In genomic region chr6:36865835-36866234, GRCh38 we compare ENCODE assay signal across 25 cellular contexts. TPM values are rescaled to one million over a fixed set of nuclear protein-coding genes. Genes with fewer than 3 reads are reported as not detected.
DNase-seq lines count a peak whose midpoint lies in the region; ATAC-seq, FAIRE-seq and TF ChIP-seq lines count a peak whose summit lies in the region.
"Had no signal": no experiment of that assay in that cellular context is flagged by ENCODE, and none has a peak within 500 bp of the region (broad histone marks: within the 10 kb centered on the region; RNA-seq: fewer than 3 reads in every experiment).

No MANE protein-coding gene starts in this region.

- no TSS peak for BruUV-seq in endothelial cell of umbilical vein (replicated peaks; lab: Mats Ljungman, UMichigan)

- CTCF ChIA-PET in CD4-positive, alpha-beta memory T cell (lab: Charles Lee; ENCODE audit: partially characterized antibody) = interaction anchor here (1.9 to 4.1 kb wide), 3 partner anchors 9 to 98 kb away, joined by 4 to 20 read pairs (median 9); partner anchors contain the start of gene PPIL1
- CTCF ChIA-PET in T-cell (lab: Charles Lee) = no interaction called here
- CTCF ChIA-PET in endothelial cell of umbilical vein (lab: Charles Lee) = interaction anchor here (1.4 to 3.5 kb wide), 4 partner anchors 9 to 152 kb away, joined by 4 to 17 read pairs (median 11); partner anchors contain the start of genes C6orf89 and PPIL1
- CTCF ChIA-PET in HEK293T (lab: Yijun Ruan, JAX) = no interaction called here

- no peak overlapping the region for H3K27ac ChIP-seq in CD4-positive, alpha-beta memory T cell (ENCODE audit: low read depth, low read length)
- H3K27ac ChIP-seq in endothelial cell of umbilical vein (ENCODE audit: insufficient read depth, low read depth, low read length) = no peak overlapping the region
- H3K27ac ChIP-seq: BLaER1 treated with 17β-estradiol and CSF1 and Interleukin-3, amounts not matched to agents 10 nM and 100 nM; KMS-11; prostate gland; RWPE1; transverse colon had no signal

- POLR2A ChIA-PET in CD4-positive, alpha-beta memory T cell (lab: Charles Lee; ENCODE audit: partially characterized antibody) = interaction anchor here (1.0 to 5.1 kb wide), 2 partner anchors 9 to 20 kb away, joined by 3 to 22 read pairs; partner anchors contain the start of genes C6orf89 and PPIL1
- POLR2A ChIA-PET in T-cell (lab: Charles Lee) (no interaction called here), endothelial cell of umbilical vein (lab: Charles Lee) (no interaction called here), HEK293T (lab: Yijun Ruan, JAX) (interaction anchor here (3.2 kb wide), 1 partner anchor 9 kb away, joined by 29 read pairs; the partner anchor contains the start of gene PPIL1)

- no peaks in the 10 kb centered on the region for H3K9me3 ChIP-seq in CD4-positive, alpha-beta memory T cell (ENCODE audit: control insufficient read depth in 1 of 2, low read length in 2 of 2)
- no peaks in the 10 kb centered on the region for H3K9me3 ChIP-seq in endothelial cell of umbilical vein (replicated peaks; ENCODE audit: control insufficient read depth, insufficient read depth, low read length)
- H3K9me3 ChIP-seq: BLaER1 treated with 17β-estradiol and CSF1 and Interleukin-3, amounts not matched to agents 10 nM and 100 nM; prostate gland; transverse colon had no signal

- H3K27me3 Mint-ChIP-seq in activated T-cell treated with anti-CD3 and anti-CD28 coated beads, Interleukin-2, amount 50 U/mL, for 24 hours = no peaks in the 10 kb centered on the region
- no peaks in the 10 kb centered on the region for H3K27me3 Mint-ChIP-seq in CD4-positive, alpha-beta memory T cell
- H3K27me3 Mint-ChIP-seq in T-cell = no peaks in the 10 kb centered on the region
- H3K27me3 Mint-ChIP-seq: activated B cell treated with CpG ODN at 0.5 μM for 24 hours; activated CD8-positive, alpha-beta memory T cell treated with anti-CD3 and anti-CD28 coated beads, Interleukin-2, amount 10 ng/mL, durations not matched to agents 7 days and 5 days had no signal

- H3K36me3 Mint-ChIP-seq in activated T-cell treated with anti-CD3 and anti-CD28 coated beads, Interleukin-2, amount 50 U/mL, for 24 hours (ENCODE audit: low read depth) = peaks cover 92% of the 10 kb centered on the region
- H3K36me3 Mint-ChIP-seq in CD4-positive, alpha-beta memory T cell = peaks cover 65 to 72% of the 10 kb centered on the region in 2 donors
- H3K36me3 Mint-ChIP-seq in T-cell = peaks cover 64% of the 10 kb centered on the region

- peaks cover 6% of the 10 kb centered on the region for H3K36me3 ChIP-seq in CD4-positive, alpha-beta memory T cell (ENCODE audit: insufficient read depth, low read length)
- peaks cover 4 to 6% of the 10 kb centered on the region in 2 experiments for H3K36me3 ChIP-seq in endothelial cell of umbilical vein (ENCODE audit: control insufficient read depth in 2 of 2, extremely low read depth in 1 of 2, insufficient read depth in 2 of 2, low read length in 2 of 2)
- H3K36me3 ChIP-seq: prostate gland had no signal

- H3K9me3 Mint-ChIP-seq in activated T-cell treated with anti-CD3 and anti-CD28 coated beads, Interleukin-2, amount 50 U/mL, for 24 hours = no peaks in the 10 kb centered on the region
- no peaks in the 10 kb centered on the region for H3K9me3 Mint-ChIP-seq in CD4-positive, alpha-beta memory T cell
- no peaks in the 10 kb centered on the region for H3K9me3 Mint-ChIP-seq in T-cell
- H3K9me3 Mint-ChIP-seq: activated B cell treated with CpG ODN at 0.5 μM for 24 hours had no signal

- ATAC-seq in T-cell (replicated peaks in 1 of 4) (peak; percentile 38 to 61 (median 50)), HG02678 (IDR thresholded peaks at IDR 0.05; ENCODE audit: unreplicated experiment) (no peak)
- ATAC-seq: activated CD8-positive, alpha-beta memory T cell treated with anti-CD3 and anti-CD28 coated beads, Interleukin-2, amount 10 ng/mL, durations not matched to agents 7 days and 5 days had no signal

- H3K4me2 ChIP-seq in endothelial cell of umbilical vein (ENCODE audit: insufficient read depth, low read length) = peak overlapping the region; percentile 14
- H3K4me2 ChIP-seq: BLaER1 treated with 17β-estradiol and CSF1 and Interleukin-3, amounts not matched to agents 10 nM and 100 nM; KMS-11 had no signal

- H3K27ac Mint-ChIP-seq in activated T-cell treated with anti-CD3 and anti-CD28 coated beads, Interleukin-2, amount 50 U/mL, for 24 hours = peak overlapping the region; percentile 68
- H3K27ac Mint-ChIP-seq in CD4-positive, alpha-beta memory T cell = peak overlapping the region in 4 of 7 donors; percentile 20 to 85 (median 50)
- H3K27ac Mint-ChIP-seq in T-cell = peak overlapping the region in 1 of 2 donors; percentile 50
- H3K27ac Mint-ChIP-seq: activated B cell treated with CpG ODN at 0.5 μM for 24 hours; activated CD8-positive, alpha-beta memory T cell treated with anti-CD3 and anti-CD28 coated beads, Interleukin-2, amount 10 ng/mL, durations not matched to agents 7 days and 5 days had no signal

- peaks cover 41% of the 10 kb centered on the region for H3K79me2 ChIP-seq in endothelial cell of umbilical vein (ENCODE audit: control insufficient read depth, insufficient read depth, low read length)

- intact Hi-C loops in CD4-positive, alpha-beta memory T cell (cut with micrococcal nuclease) = no loop called here
- intact Hi-C loops in endothelial cell of umbilical vein (cut with micrococcal nuclease) = no loop called here

- peaks cover 16% of the 10 kb centered on the region for H3K4me1 ChIP-seq in CD4-positive, alpha-beta memory T cell (ENCODE audit: insufficient read depth, low read length)
- peaks cover 8% of the 10 kb centered on the region for H3K4me1 ChIP-seq in endothelial cell of umbilical vein (ENCODE audit: control insufficient read depth, extremely low read depth, insufficient read depth, low read length)
- H3K4me1 ChIP-seq: prostate gland, transverse colon had no signal

- no peaks in the 10 kb centered on the region for H3K27me3 ChIP-seq in CD4-positive, alpha-beta memory T cell (ENCODE audit: insufficient read depth, low read length)
- no peaks in the 10 kb centered on the region for H3K27me3 ChIP-seq in endothelial cell of umbilical vein (ENCODE audit: control insufficient read depth in 2 of 2, insufficient read depth in 2 of 2, low read length in 2 of 2)
- H3K27me3 ChIP-seq: BLaER1 treated with 17β-estradiol and CSF1 and Interleukin-3, amounts not matched to agents 10 nM and 100 nM; transverse colon had no signal

- H2AFZ ChIP-seq in endothelial cell of umbilical vein (ENCODE audit: low read depth, low read length) = no peak overlapping the region

- dilution Hi-C loops in endothelial cell of umbilical vein (cut with MboI; ENCODE audit: extremely low pct_ligation_motif_present, low sequenced_read_pairs) = no loop called here

- TF ChIP-seq POLR2A in endothelial cell of umbilical vein (IDR thresholded peaks at IDR 0.05; ENCODE audit: low read depth, low read length) = no peak

- FAIRE-seq in endothelial cell of umbilical vein (lab: Jason Lieb, UNC) = no peak
- no peak for FAIRE-seq in D721Med (lab: Jason Lieb, UNC)
- FAIRE-seq: bronchial epithelial cell, H1, kidney had no signal

- no peak overlapping the region for H3K4me3 ChIP-seq in CD4-positive, alpha-beta memory T cell (ENCODE audit: low read length in 2 of 2)
- H3K4me3 ChIP-seq in endothelial cell of umbilical vein (replicated peaks in 1 of 3; ENCODE audit: insufficient read depth in 1 of 3, low read depth in 1 of 3, low read length in 3 of 3) = no peak overlapping the region
- H3K4me3 ChIP-seq: BLaER1 treated with 17β-estradiol and CSF1 and Interleukin-3, amounts not matched to agents 10 nM and 100 nM; prostate gland; transverse colon had no signal

- TF ChIP-seq CTCF in endothelial cell of umbilical vein (IDR thresholded peaks at IDR 0.05; ENCODE audit: extremely low read depth in 1 of 2, insufficient read depth in 1 of 2, low read depth in 1 of 2, low read length in 2 of 2) (no peak), D721Med (IDR thresholded peaks at IDR 0.05; ENCODE audit: insufficient read depth, missing control alignments) (no peak)

- no peak overlapping the region for H3K4me3 Mint-ChIP-seq in activated T-cell treated with anti-CD3 and anti-CD28 coated beads, Interleukin-2, amount 50 U/mL, for 24 hours
- H3K4me3 Mint-ChIP-seq in CD4-positive, alpha-beta memory T cell = peak overlapping the region in 1 of 8 donors; percentile 66
- H3K4me3 Mint-ChIP-seq in T-cell = no peak overlapping the region
- H3K4me3 Mint-ChIP-seq: activated B cell treated with CpG ODN at 0.5 μM for 24 hours; activated CD8-positive, alpha-beta memory T cell treated with anti-CD3 and anti-CD28 coated beads, Interleukin-2, amount 10 ng/mL, durations not matched to agents 7 days and 5 days had no signal

- H4K20me1 ChIP-seq in endothelial cell of umbilical vein (replicated peaks; ENCODE audit: control insufficient read depth, extremely low read depth, insufficient read depth, low read length) = no peaks in the 10 kb centered on the region

- no peak overlapping the region for H3K9ac ChIP-seq in endothelial cell of umbilical vein (replicated peaks; ENCODE audit: extremely low read depth, insufficient read depth, low read length)
- H3K9ac ChIP-seq: BLaER1 treated with 17β-estradiol and CSF1 and Interleukin-3, amounts not matched to agents 10 nM and 100 nM; KMS-11 had no signal

- peaks cover 76% of the 10 kb centered on the region for H3K4me1 Mint-ChIP-seq in activated T-cell treated with anti-CD3 and anti-CD28 coated beads, Interleukin-2, amount 50 U/mL, for 24 hours (ENCODE audit: low read depth)
- peaks cover 30 to 60% (median 38%) of the 10 kb centered on the region in 4 donors for H3K4me1 Mint-ChIP-seq in CD4-positive, alpha-beta memory T cell
- H3K4me1 Mint-ChIP-seq in T-cell = peaks cover 54 to 62% (median 55%) of the 10 kb centered on the region in 3 donors

- no peak for DNase-seq in activated T-cell treated with anti-CD3 and anti-CD28 coated beads, Interleukin-2, amount 50 U/mL, for 24 hours
- DNase-seq in activated T-cell treated with anti-CD3 and anti-CD28 coated beads, Interleukin-2, amount 50 U/mL, for 48 hours = no peak
- DNase-seq in CD4-positive, alpha-beta memory T cell = peak in 2 of 5 donors; percentile 15 to 20
- DNase-seq in T-cell (no peak), endothelial cell of umbilical vein (ENCODE audit: low read depth, low spot score) (peak; percentile 45), HEK293T (ENCODE audit: extremely low spot score) (no peak), D721Med (ENCODE audit: insufficient read length, low spot score) (no peak)
- DNase-seq: activated B cell treated with CpG ODN at 0.5 μM for 24 hours; activated CD8-positive, alpha-beta memory T cell treated with anti-CD3 and anti-CD28 coated beads, Interleukin-2, amount 10 ng/mL, durations not matched to agents 7 days and 5 days; activated effector memory CD4-positive, alpha-beta T cell treated with Interleukin-2 at 50 U/mL for 16 hours; cortex of kidney; EL; kidney; NCI-H1930; NCI-H226; NCI-H774; T1000; transverse colon had no signal

- H3K9me1 ChIP-seq in endothelial cell of umbilical vein (replicated peaks; ENCODE audit: control insufficient read depth, extremely low read depth, insufficient read depth, low read length) = no peaks in the 10 kb centered on the region

RNA-seq across cellular contexts. Expression of gene PPIL1, which starts 8.8 kb away (rescaled TPM):
- total RNA-seq in CD4-positive, alpha-beta memory T cell = 1 to 10 TPM; 8.4 to 9.2 TPM
- polyA plus RNA-seq in CD4-positive, alpha-beta memory T cell = 10 to 100 TPM; 18.6 to 19.7 TPM
- total RNA-seq in T-cell (10 to 100 TPM in 3 of 5 donors, 1 to 10 TPM in 2; 5.0 to 14.4 (median 10.6) TPM), endothelial cell of umbilical vein (33.8 and 35.6 TPM in 2 replicates)
- 28.6 and 30.8 TPM in 2 replicates for polyA plus RNA-seq in endothelial cell of umbilical vein
- polyA plus RNA-seq in endothelial cell of umbilical vein (2011; cell fraction: cytosol; rRNA removed) = 30.4 and 31.2 TPM in 2 replicates
- polyA plus RNA-seq in endothelial cell of umbilical vein (2011; cell fraction: nucleus; rRNA removed) = 10.4 and 10.9 TPM in 2 replicates
- polyA plus RNA-seq in endothelial cell of umbilical vein (2012) = 29.3 and 45.8 TPM in 2 replicates
- 38.5 and 46.8 TPM in 2 replicates for polyA minus RNA-seq in endothelial cell of umbilical vein
- polyA minus RNA-seq in endothelial cell of umbilical vein (2011; cell fraction: cytosol; rRNA and poly(A)+ RNA removed) = 28.0 TPM
- polyA minus RNA-seq in endothelial cell of umbilical vein (2011; cell fraction: nucleus; rRNA and poly(A)+ RNA removed) = 7.9 and 10.5 TPM in 2 replicates

RNA-seq across cellular contexts. Expression of gene C6orf89, which starts 19.9 kb away (rescaled TPM):
- 10 to 100 TPM; 53.0 to 56.0 TPM for total RNA-seq in CD4-positive, alpha-beta memory T cell
- polyA plus RNA-seq in CD4-positive, alpha-beta memory T cell = 10 to 100 TPM; 35.4 to 52.8 TPM
- 10 to 100 TPM; 32.6 to 57.9 (median 46.1) TPM for total RNA-seq in T-cell
- 34.0 and 36.4 TPM in 2 replicates for total RNA-seq in endothelial cell of umbilical vein
- 16.6 and 18.2 TPM in 2 replicates for polyA plus RNA-seq in endothelial cell of umbilical vein
- 20.6 and 23.0 TPM in 2 replicates for polyA plus RNA-seq in endothelial cell of umbilical vein (2011; cell fraction: cytosol; rRNA removed)
- polyA plus RNA-seq in endothelial cell of umbilical vein (2011; cell fraction: nucleus; rRNA removed) = 22.7 and 24.8 TPM in 2 replicates
- 25.0 and 29.2 TPM in 2 replicates for polyA plus RNA-seq in endothelial cell of umbilical vein (2012)
- polyA minus RNA-seq in endothelial cell of umbilical vein = 32.8 and 36.8 TPM in 2 replicates
- polyA minus RNA-seq in endothelial cell of umbilical vein (2011; cell fraction: cytosol; rRNA and poly(A)+ RNA removed) = 6.1 TPM
- 9.8 and 16.6 TPM in 2 replicates for polyA minus RNA-seq in endothelial cell of umbilical vein (2011; cell fraction: nucleus; rRNA and poly(A)+ RNA removed)

RNA-seq across cellular contexts. Expression of gene CPNE5, which starts 26.6 kb away (rescaled TPM):
- total RNA-seq in CD4-positive, alpha-beta memory T cell = under 1 TPM; 0.47 to 0.70 TPM
- polyA plus RNA-seq in CD4-positive, alpha-beta memory T cell = 1 to 10 TPM; 1.9 to 2.7 TPM
- total RNA-seq in T-cell (1 to 10 TPM in 3 of 5 donors, under 1 TPM in 2; 0.73 to 1.8 (median 1.1) TPM), endothelial cell of umbilical vein (18.8 and 32.1 TPM in 2 replicates)
- polyA plus RNA-seq in endothelial cell of umbilical vein = 49.4 and 55.8 TPM in 2 replicates
- polyA plus RNA-seq in endothelial cell of umbilical vein (2011; cell fraction: cytosol; rRNA removed) = 20.9 and 29.8 TPM in 2 replicates
- 81.7 and 123 TPM in 2 replicates for polyA plus RNA-seq in endothelial cell of umbilical vein (2011; cell fraction: nucleus; rRNA removed)
- polyA plus RNA-seq in endothelial cell of umbilical vein (2012) = 20.1 and 32.6 TPM in 2 replicates
- polyA minus RNA-seq in endothelial cell of umbilical vein = 54.3 and 55.2 TPM in 2 replicates
- not detected for polyA minus RNA-seq in endothelial cell of umbilical vein (2011; cell fraction: cytosol; rRNA and poly(A)+ RNA removed)
- polyA minus RNA-seq in endothelial cell of umbilical vein (2011; cell fraction: nucleus; rRNA and poly(A)+ RNA removed) = 41.6 and 53.7 TPM in 2 replicates
- total RNA-seq: bronchial epithelial cell had no signal

Comparison
In these comparisons a context has a peak if more than half of its experiments do, and no peak if none do; other contexts are left out.
1. CTCF ChIA-PET loops: an anchor here in CD4-positive, alpha-beta memory T cell (1.9 to 4.1 kb wide) and endothelial cell of umbilical vein (1.4 to 3.5 kb wide); none called in T-cell and HEK293T.
2. POLR2A ChIA-PET loops: an anchor here in CD4-positive, alpha-beta memory T cell (1.0 to 5.1 kb wide) and HEK293T (3.2 kb wide); none called in T-cell and endothelial cell of umbilical vein.